ENCODE assay signal across 1 cellular context in genomic region chr3:45861043-45861846, GRCh38.
TF ChIP-seq lines count a peak whose summit lies in the region.

No MANE protein-coding gene starts in this region.

TF ChIP-seq in K562, 482 proteins besides CTCF, POLR2A, EP300 and RAD21 (continued from another document):
- no peak for TF ChIP-seq CEBPZ (IDR thresholded peaks at IDR 0.05; ENCODE audit: borderline replicate concordance, low read depth, low read length)
